ENCODE assay signal across 16 cellular contexts in genomic region chr2:213122730-213123129, GRCh38. TPM values are rescaled to one million over a fixed set of nuclear protein-coding genes. Genes with fewer than 3 reads are reported as not detected.
DNase-seq lines count a peak whose midpoint lies in the region; ATAC-seq and TF ChIP-seq lines count a peak whose summit lies in the region.
"Had no signal": no experiment of that assay in that cellular context is flagged by ENCODE, and none has a peak within 500 bp of the region (broad histone marks: within the 10 kb centered on the region; RNA-seq: fewer than 3 reads in every experiment).

No MANE protein-coding gene starts in this region.

- H3K27ac Mint-ChIP-seq in T-helper 17 cell (peak overlapping the region; percentile 79), natural killer cell (peak overlapping the region; percentile 95 to 99)
- H3K27ac Mint-ChIP-seq: activated CD4-positive, alpha-beta memory T cell treated with anti-CD3 and anti-CD28 coated beads for 36 hours; GM23338; IgD-negative memory B cell had no signal

- no peak for TF ChIP-seq RAD21 in Ishikawa (IDR thresholded peaks at IDR 0.05; ENCODE audit: low read depth)

- no peaks in the 10 kb centered on the region for H3K9me3 Mint-ChIP-seq in natural killer cell
- H3K9me3 Mint-ChIP-seq: activated CD4-positive, alpha-beta memory T cell treated with anti-CD3 and anti-CD28 coated beads for 36 hours; GM23338; IgD-negative memory B cell had no signal

- TF ChIP-seq CTCF in natural killer cell (IDR thresholded peaks at IDR 0.05), result no peak

- no peaks in the 10 kb centered on the region for H3K27me3 Mint-ChIP-seq in T-helper 17 cell
- no peaks in the 10 kb centered on the region for H3K27me3 Mint-ChIP-seq in natural killer cell (ENCODE audit: low read depth in 2 of 2)
- H3K27me3 Mint-ChIP-seq: activated CD4-positive, alpha-beta memory T cell treated with anti-CD3 and anti-CD28 coated beads for 36 hours had no signal

- H3K9me3 ChIP-seq in T-helper 17 cell (ENCODE audit: control insufficient read depth, low read length, poor library complexity, severe bottlenecking), result no peaks in the 10 kb centered on the region
- H3K9me3 ChIP-seq: sigmoid colon, upper lobe of right lung had no signal

- H3K36me3 Mint-ChIP-seq in T-helper 17 cell (ENCODE audit: low read depth), result no peaks in the 10 kb centered on the region
- no peaks in the 10 kb centered on the region for H3K36me3 Mint-ChIP-seq in natural killer cell
- H3K36me3 Mint-ChIP-seq: activated CD4-positive, alpha-beta memory T cell treated with anti-CD3 and anti-CD28 coated beads for 36 hours had no signal

- no peak for ATAC-seq in T-helper 17 cell
- no peak for ATAC-seq in natural killer cell
- no peak for ATAC-seq in esophagus mucosa
- ATAC-seq: GM23338, upper lobe of right lung had no signal

- TF ChIP-seq EP300 in Ishikawa (IDR thresholded peaks at IDR 0.05; ENCODE audit: borderline replicate concordance), result no peak

- peaks cover 16% of the 10 kb centered on the region for H3K4me1 Mint-ChIP-seq in T-helper 17 cell
- H3K4me1 Mint-ChIP-seq in natural killer cell, result peaks cover 83 to 87% of the 10 kb centered on the region in 2 donors

- H3K4me3 Mint-ChIP-seq in T-helper 17 cell, result no peak overlapping the region
- peak overlapping the region; percentile 29 for H3K4me3 Mint-ChIP-seq in natural killer cell
- H3K4me3 Mint-ChIP-seq: activated CD4-positive, alpha-beta memory T cell treated with anti-CD3 and anti-CD28 coated beads for 36 hours; GM23338; IgD-negative memory B cell had no signal

- intact Hi-C loops in natural killer cell (cut with micrococcal nuclease), result no loop called here

- DNase-seq in DMS 273 (lab: John Stamatoyannopoulos, UW; ENCODE audit: unreplicated experiment) (peak; percentile 29), DMS 273 treated with DMSO at 0.1 percent for 48 hours (lab: John Stamatoyannopoulos, UW) (no peak), T-helper 17 cell (no peak), natural killer cell (no peak), dermis blood vessel endothelial cell (no peak)
- DNase-seq in stimulated activated CD4-positive, alpha-beta T cell treated with anti-CD3 and anti-CD28 coated beads, Interleukin-4, amount 100 ng/mL, for 4 hours, result no peak
- DNase-seq: activated CD4-positive, alpha-beta memory T cell treated with anti-CD3 and anti-CD28 coated beads for 36 hours; activated effector memory CD4-positive, alpha-beta T cell treated with Interleukin-2 at 50 U/mL for 16 hours; NCI-H1694 treated with DMSO at 0.1 percent for 48 hours; sigmoid colon; stimulated activated CD4-positive, alpha-beta T cell treated with anti-CD3 and anti-CD28 coated beads, Interleukin-4, amount 100 ng/mL, for 24 hours; upper lobe of right lung had no signal

TF ChIP-seq in Ishikawa, 13 proteins besides CTCF, POLR2A, EP300 and RAD21:
- TF ChIP-seq USF1 (IDR thresholded peaks at IDR 0.05) (peak; percentile 77), CREB1 (IDR thresholded peaks at IDR 0.05; ENCODE audit: low read depth) (no peak), TAF1 (IDR thresholded peaks at IDR 0.05; ENCODE audit: low read depth) (no peak), YY1 (IDR thresholded peaks at IDR 0.05; ENCODE audit: low read depth) (no peak), TEAD4 (IDR thresholded peaks at IDR 0.05) (no peak), MAX (IDR thresholded peaks at IDR 0.05) (peak; percentile 65)

RNA-seq across cellular contexts. Expression of gene IKZF2, which starts 28.7 kb away (rescaled TPM):
- 10 to 100 TPM; 11.9 to 23.9 TPM for total RNA-seq in T-helper 17 cell
- total RNA-seq in natural killer cell, result 100 to 1,000 TPM in 2 of 3 donors, 10 to 100 TPM in 1; 74.4 to 162 (median 133) TPM
- 66.4 TPM for total RNA-seq in esophagus mucosa
- 0.68 and 1.6 TPM in 2 replicates for total RNA-seq in dermis blood vessel endothelial cell
